In genomic region chr19:55546822-55547614, GRCh38 we compare ENCODE assay signal across 8 cellular contexts. TPM values are rescaled to one million over a fixed set of nuclear protein-coding genes. Genes with fewer than 3 reads are reported as not detected.
DNase-seq lines count a peak whose midpoint lies in the region; ATAC-seq and TF ChIP-seq lines count a peak whose summit lies in the region.

No MANE protein-coding gene starts in this region.

- peak overlapping the region; percentile 98 for H2BK5ac ChIP-seq in neuronal stem cell (ENCODE audit: low read length)

- ATAC-seq in GM18519 (IDR thresholded peaks at IDR 0.05; ENCODE audit: low FRiP score, unreplicated experiment): no peak
- ATAC-seq in HG03432 (IDR thresholded peaks at IDR 0.05; ENCODE audit: unreplicated experiment): no peak

- WGBS in neuronal stem cell (ENCODE audit: extremely low coverage in 2 of 2, insufficient read length in 2 of 2, insufficient replicate concordance in 1 of 2), 2 donors: no CpG with 5 or more reads among the region's 17 CpGs

- no peak for TF ChIP-seq CTCF in BE2C (IDR thresholded peaks at IDR 0.05; ENCODE audit: low read depth, low read length)

- no peak overlapping the region for H3K4me2 ChIP-seq in neuronal stem cell (ENCODE audit: insufficient read depth, low read length, poor library complexity, severe bottlenecking)

- H3K14ac ChIP-seq in neuronal stem cell (ENCODE audit: low read length): no peak overlapping the region

- H3K27me3 ChIP-seq in BE2C (no peaks in the 10 kb centered on the region), neuronal stem cell (ENCODE audit: control insufficient read depth in 3 of 3, insufficient read depth in 3 of 3, low read depth in 1 of 3, low read length in 3 of 3) (no peaks in the 10 kb centered on the region)

- H2BK15ac ChIP-seq in neuronal stem cell (ENCODE audit: low read length): peak overlapping the region; percentile 95

- peak overlapping the region; percentile 78 for H3K27ac ChIP-seq in neuronal stem cell (replicated peaks; ENCODE audit: low read length)

- H4K8ac ChIP-seq in neuronal stem cell (ENCODE audit: low read depth, low read length): no peak overlapping the region

- peak overlapping the region; percentile 95 for H3K18ac ChIP-seq in neuronal stem cell (ENCODE audit: low read length)

- peak overlapping the region; percentile 88 for H2AK5ac ChIP-seq in neuronal stem cell (ENCODE audit: low read depth, low read length)

- no peaks in the 10 kb centered on the region for H3K9me3 ChIP-seq in BE2C
- H3K9me3 ChIP-seq in neuronal stem cell (replicated peaks in 1 of 2; ENCODE audit: control insufficient read depth in 2 of 2, insufficient read depth in 1 of 2, low read depth in 1 of 2, low read length in 2 of 2): no peaks in the 10 kb centered on the region

- H3K79me1 ChIP-seq in neuronal stem cell (ENCODE audit: low read depth, low read length): peaks cover 2% of the 10 kb centered on the region

- no peak overlapping the region for H4K91ac ChIP-seq in neuronal stem cell (ENCODE audit: low read depth, low read length, poor library complexity)

- no peak overlapping the region for H3K23ac ChIP-seq in neuronal stem cell (ENCODE audit: low read depth, low read length, poor library complexity)

- H2AFZ ChIP-seq in neuronal stem cell (ENCODE audit: low read length): peak overlapping the region; percentile 87

- no peak overlapping the region for H3K4me3 ChIP-seq in BE2C (ENCODE audit: low read depth, low read length)
- no peak overlapping the region for H3K4me3 ChIP-seq in neuronal stem cell (ENCODE audit: low read length in 2 of 2)

- H3K4ac ChIP-seq in neuronal stem cell (ENCODE audit: low read length): no peak overlapping the region

- no peak overlapping the region for H2BK12ac ChIP-seq in neuronal stem cell (ENCODE audit: low read length)

- H3K9ac ChIP-seq in neuronal stem cell (ENCODE audit: low read depth, low read length, poor library complexity): peak overlapping the region; percentile 36

- no peak overlapping the region for H2BK120ac ChIP-seq in neuronal stem cell (ENCODE audit: low read depth, low read length)

- H3K4me1 ChIP-seq in BE2C (no peaks in the 10 kb centered on the region; the same call in 1 of the 2 replicates), neuronal stem cell (ENCODE audit: control insufficient read depth in 2 of 2, insufficient read depth in 1 of 2, low read depth in 1 of 2, low read length in 2 of 2) (peaks cover 23 to 31% of the 10 kb centered on the region in 2 donors)

- DNase-seq in BE2C: peak; percentile 25
- peak; percentile 36 for DNase-seq in NCI-H2196 treated with DMSO at 0.1 percent for 48 hours (lab: John Stamatoyannopoulos, UW; ENCODE audit: unreplicated experiment)
- peak; percentile 93 for DNase-seq in fibroblast of gingiva (ENCODE audit: low read depth)
- no peak for DNase-seq in neuronal stem cell (ENCODE audit: low spot score)
- DNase-seq in germinal center (ENCODE audit: low spot score): no peak
- no peak for DNase-seq in foreskin melanocyte

- H3K36me3 ChIP-seq in BE2C: no peaks in the 10 kb centered on the region
- no peaks in the 10 kb centered on the region for H3K36me3 ChIP-seq in neuronal stem cell (replicated peaks in 1 of 2; ENCODE audit: control insufficient read depth in 2 of 2, insufficient read depth in 2 of 2, low read length in 2 of 2)

RNA-seq across cellular contexts. Expression of gene SBK3, which starts 1.7 kb away (rescaled TPM):
- polyA plus RNA-seq in BE2C (2012; ENCODE audit: insufficient read depth, insufficient read length, low read depth): 0.46 TPM
- polyA plus RNA-seq in neuronal stem cell (2013, experiment 1 of 2): 4.0 TPM
- 4.2 TPM for polyA plus RNA-seq in neuronal stem cell (2013, experiment 2 of 2)

RNA-seq across cellular contexts. Expression of gene SBK2, which starts 10.1 kb away (rescaled TPM):
- not detected for polyA plus RNA-seq in BE2C (2012; ENCODE audit: insufficient read depth, insufficient read length, low read depth)
- polyA plus RNA-seq in neuronal stem cell (2013, experiment 1 of 2): 4.6 TPM
- polyA plus RNA-seq in neuronal stem cell (2013, experiment 2 of 2): 4.6 TPM

RNA-seq across cellular contexts. Expression of gene ZNF579, which starts 33.6 kb away (rescaled TPM):
- polyA plus RNA-seq in BE2C (2012; ENCODE audit: insufficient read depth, insufficient read length, low read depth): 49.8 TPM
- 34.7 TPM for polyA plus RNA-seq in neuronal stem cell (2013, experiment 1 of 2)
- 32.1 TPM for polyA plus RNA-seq in neuronal stem cell (2013, experiment 2 of 2)

RNA-seq across cellular contexts. Expression of gene FIZ1, which starts 52.3 kb away (rescaled TPM):
- polyA plus RNA-seq in BE2C (2012; ENCODE audit: insufficient read depth, insufficient read length, low read depth): 23.9 TPM
- 19.2 TPM for polyA plus RNA-seq in neuronal stem cell (2013, experiment 1 of 2)
- polyA plus RNA-seq in neuronal stem cell (2013, experiment 2 of 2): 18.4 TPM

RNA-seq across cellular contexts. Expression of gene ZNF524, which starts 53.1 kb away (rescaled TPM):
- polyA plus RNA-seq in BE2C (2012; ENCODE audit: insufficient read depth, insufficient read length, low read depth): 29.9 TPM
- polyA plus RNA-seq in neuronal stem cell (2013, experiment 1 of 2): 3.1 TPM
- polyA plus RNA-seq in neuronal stem cell (2013, experiment 2 of 2): 3.8 TPM

Comparison
In these comparisons a context has a peak if more than half of its experiments do, and no peak if none do; other contexts are left out.
1. DNase-seq: peak in BE2C (single experiment), NCI-H2196 treated with DMSO at 0.1 percent for 48 hours (single experiment) and fibroblast of gingiva (single experiment); none in neuronal stem cell (single experiment), germinal center (single experiment) and foreskin melanocyte (single experiment).